In genomic region chr1:31957701-31958674, GRCh38 we compare ENCODE assay signal across 8 cellular contexts. TPM values are rescaled to one million over a fixed set of nuclear protein-coding genes. Genes with fewer than 3 reads are reported as not detected.
DNase-seq lines count a peak whose midpoint lies in the region; ATAC-seq and TF ChIP-seq lines count a peak whose summit lies in the region.

No MANE protein-coding gene starts in this region.

- peaks cover 12 to 53% (median 34%) of the 10 kb centered on the region in 4 donors for H3K4me1 Mint-ChIP-seq in CD4-positive, CD25-positive, alpha-beta regulatory T cell
- peaks cover 41% of the 10 kb centered on the region for H3K4me1 Mint-ChIP-seq in nephron

- H3K4me3 ChIP-seq in CD4-positive, CD25-positive, alpha-beta regulatory T cell (ENCODE audit: low read depth, low read length): no peak overlapping the region
- no peak overlapping the region for H3K4me3 ChIP-seq in Jurkat, Clone E6-1 (ENCODE audit: low read length)

- peak overlapping the region; percentile 25 for H3K27ac ChIP-seq in CD4-positive, CD25-positive, alpha-beta regulatory T cell (ENCODE audit: insufficient read depth, low read length, poor library complexity, severe bottlenecking)

- H3K27ac Mint-ChIP-seq in CD4-positive, CD25-positive, alpha-beta regulatory T cell: peak overlapping the region; percentile 59 to 90 (median 85)
- H3K27ac Mint-ChIP-seq in nephron: peak overlapping the region; percentile 65 to 86 (median 66)

- DNase-seq in CD4-positive, CD25-positive, alpha-beta regulatory T cell: no peak
- DNase-seq in Jurkat, Clone E6-1 (ENCODE audit: low read depth, low spot score): peak; percentile 99
- DNase-seq in activated CD8-positive, alpha-beta memory T cell treated with anti-CD3 and anti-CD28 coated beads, Interleukin-2, amount 50 U/mL, for 48 hours: peak; percentile 78
- DNase-seq in HPDE6-E6E7 (ENCODE audit: extremely low spot score) (no peak), NCI-H146 treated with DMSO at 0.1 percent for 48 hours (lab: John Stamatoyannopoulos, UW; ENCODE audit: unreplicated experiment) (no peak), posterior vena cava (ENCODE audit: low spot score) (no peak)

- H3K9me3 Mint-ChIP-seq in CD4-positive, CD25-positive, alpha-beta regulatory T cell: no peaks in the 10 kb centered on the region
- H3K9me3 Mint-ChIP-seq in nephron: no peaks in the 10 kb centered on the region

- no peak for ATAC-seq in CD4-positive, CD25-positive, alpha-beta regulatory T cell (ENCODE audit: low read depth in 2 of 2)
- ATAC-seq in HG02623 (IDR thresholded peaks at IDR 0.05; ENCODE audit: unreplicated experiment): no peak

- no peak for TF ChIP-seq CTCF in nephron (IDR thresholded peaks at IDR 0.05; ENCODE audit: unreplicated experiment in 3 of 3)

- no peaks in the 10 kb centered on the region for H3K36me3 ChIP-seq in CD4-positive, CD25-positive, alpha-beta regulatory T cell (ENCODE audit: control insufficient read depth, insufficient read depth, low read length)

- H3K9me3 ChIP-seq in CD4-positive, CD25-positive, alpha-beta regulatory T cell (ENCODE audit: control insufficient read depth in 2 of 2, low read length in 2 of 2): no peaks in the 10 kb centered on the region

- intact Hi-C loops in posterior vena cava (cut with DNase I): no loop called here

- H3K36me3 Mint-ChIP-seq in CD4-positive, CD25-positive, alpha-beta regulatory T cell: no peaks in the 10 kb centered on the region
- H3K36me3 Mint-ChIP-seq in nephron (ENCODE audit: low read depth): no peaks in the 10 kb centered on the region

- H3K27me3 Mint-ChIP-seq in CD4-positive, CD25-positive, alpha-beta regulatory T cell: no peaks in the 10 kb centered on the region
- peaks cover 3% of the 10 kb centered on the region for H3K27me3 Mint-ChIP-seq in nephron (ENCODE audit: low read depth)

- H3K27me3 ChIP-seq in CD4-positive, CD25-positive, alpha-beta regulatory T cell (ENCODE audit: control insufficient read depth, insufficient read depth, low read length): no peaks in the 10 kb centered on the region

- H3K4me3 Mint-ChIP-seq in CD4-positive, CD25-positive, alpha-beta regulatory T cell: peak overlapping the region; percentile 16 to 67 (median 56)
- peak overlapping the region in 1 of 3 experiments; percentile 5 for H3K4me3 Mint-ChIP-seq in nephron

- peaks cover 23% of the 10 kb centered on the region for H3K4me1 ChIP-seq in CD4-positive, CD25-positive, alpha-beta regulatory T cell (ENCODE audit: control insufficient read depth, insufficient read depth, low read length, poor library complexity, severe bottlenecking)

RNA-seq across cellular contexts. Expression of gene PTP4A2, which starts 19.8 kb away (rescaled TPM):
- 364 TPM for total RNA-seq in CD4-positive, CD25-positive, alpha-beta regulatory T cell
- 100 to 1,000 TPM; 288 to 597 (median 387) TPM for polyA plus RNA-seq in CD4-positive, CD25-positive, alpha-beta regulatory T cell
- polyA plus RNA-seq in Jurkat, Clone E6-1 (2012; ENCODE audit: insufficient read depth, insufficient read length): 551 TPM
- 100 to 1,000 TPM; 259 to 375 TPM for total RNA-seq in posterior vena cava

RNA-seq across cellular contexts. Expression of gene KHDRBS1, which starts 55.7 kb away (rescaled TPM):
- 100 TPM for total RNA-seq in CD4-positive, CD25-positive, alpha-beta regulatory T cell
- 100 to 1,000 TPM in 1 of 4 donors, 10 to 100 TPM in 3; 97.1 to 117 (median 99.4) TPM for polyA plus RNA-seq in CD4-positive, CD25-positive, alpha-beta regulatory T cell
- polyA plus RNA-seq in Jurkat, Clone E6-1 (2012; ENCODE audit: insufficient read depth, insufficient read length): 197 TPM
- 10 to 100 TPM; 68.8 to 71.5 TPM for total RNA-seq in posterior vena cava

Comparison
In these comparisons a context has a peak if more than half of its experiments do, and no peak if none do; other contexts are left out.
1. DNase-seq: peak in Jurkat, Clone E6-1 (single experiment) and activated CD8-positive, alpha-beta memory T cell treated with anti-CD3 and anti-CD28 coated beads, Interleukin-2, amount 50 U/mL, for 48 hours (single experiment); none in CD4-positive, CD25-positive, alpha-beta regulatory T cell (0 of 3), HPDE6-E6E7 (single experiment), NCI-H146 treated with DMSO at 0.1 percent for 48 hours (single experiment) and posterior vena cava (single experiment).